ENCODE assay signal across 1 cellular context in the genomic region with DNA sequence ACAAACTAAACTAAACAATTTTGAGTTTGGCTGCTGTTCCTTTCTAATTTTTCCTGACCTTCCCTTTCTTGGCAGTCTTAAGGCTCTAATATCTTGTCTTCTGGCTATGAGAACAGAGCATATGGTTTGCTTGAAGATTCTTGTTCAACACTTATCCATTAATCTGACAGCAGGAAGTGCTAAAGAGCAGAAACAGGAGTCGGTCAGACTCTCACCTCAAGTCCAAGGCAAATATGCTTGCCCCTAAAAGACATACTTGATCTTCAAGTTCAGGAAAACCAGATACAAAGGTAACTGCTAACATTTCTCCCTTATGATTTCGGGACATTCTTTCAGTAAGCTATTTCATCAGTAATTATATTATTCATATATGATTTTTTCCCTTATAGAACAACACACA.
TF ChIP-seq lines count a peak whose summit lies in the region.

No MANE protein-coding gene starts in this region.

TF ChIP-seq in HepG2, 621 proteins besides CTCF, POLR2A, EP300 and RAD21 (continued from another document):
- TF ChIP-seq EHMT2 (IDR thresholded peaks at IDR 0.05; ENCODE audit: borderline replicate concordance, low read depth, low read length) (no peak), RFX5 (IDR thresholded peaks at IDR 0.05; ENCODE audit: low read depth, low read length) (no peak), KAT2B (IDR thresholded peaks at IDR 0.05; ENCODE audit: borderline replicate concordance, low read depth, low read length) (no peak), ZNF788 (CRISPR knock-in tag; IDR thresholded peaks at IDR 0.05; ENCODE audit: borderline replicate concordance) (no peak)
